ENCODE assay signal across 27 cellular contexts in the genomic region with DNA sequence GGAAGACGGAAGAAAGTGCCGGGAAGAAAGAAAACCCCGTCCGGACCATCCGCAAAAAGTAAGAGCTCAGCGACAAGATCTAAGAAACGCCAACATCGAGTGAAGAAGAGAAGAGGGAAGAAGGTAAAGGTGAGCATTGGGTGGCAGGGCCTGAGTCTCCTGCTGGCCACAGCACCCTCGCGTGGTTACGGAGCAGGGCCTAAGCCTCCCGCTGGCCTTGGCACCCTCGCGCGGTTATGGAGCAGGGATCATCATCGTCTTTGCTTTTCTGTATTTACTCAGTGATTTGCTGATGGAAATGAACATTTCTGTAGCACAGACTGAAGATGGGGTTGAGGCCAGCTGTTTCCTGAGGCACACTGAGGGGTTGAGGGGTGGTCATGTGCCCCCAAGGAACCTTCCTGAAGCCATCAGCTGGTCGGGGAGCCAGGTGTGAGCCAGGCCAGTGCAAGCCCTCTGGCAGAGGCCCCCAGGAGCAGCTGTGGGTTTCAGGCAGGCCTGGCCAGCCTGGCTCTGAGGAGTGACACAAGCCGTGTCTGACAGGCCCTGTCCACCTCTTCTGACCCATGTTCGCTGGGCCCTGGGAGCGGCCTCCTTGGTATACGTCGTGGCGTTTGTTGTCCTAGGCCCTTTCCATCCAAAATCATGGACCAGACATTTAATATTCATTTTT. TPM values are rescaled to one million over a fixed set of nuclear protein-coding genes. Genes with fewer than 3 reads are reported as not detected.
"Had no signal": no experiment of that assay in that cellular context is flagged by ENCODE, and none has a peak within 500 bp of the region (broad histone marks: within the 10 kb centered on the region; RNA-seq: fewer than 3 reads in every experiment).

No MANE protein-coding gene starts in this region.

- DNase-seq: activated CD4-positive, alpha-beta memory T cell treated with anti-CD3 and anti-CD28 coated beads for 36 hours; activated CD4-positive, alpha-beta T cell treated with anti-CD3 and anti-CD28 coated beads, Interleukin-2, amount 10 ng/mL, durations not matched to agents 24 days and 14 days; activated CD4-positive, CD25-positive, alpha-beta regulatory T cell treated with anti-CD3 and anti-CD28 coated beads, Interleukin-2, amount 50 U/mL, for 72 hours; activated CD8-positive, alpha-beta memory T cell treated with anti-CD3 and anti-CD28 coated beads for 24 hours; activated gamma-delta T cell; activated naive CD4-positive, alpha-beta T cell treated with anti-CD3 and anti-CD28 coated beads, Interleukin-2, amount 50 U/mL, for 16 hours; activated T-cell treated with anti-CD3 and anti-CD28 coated beads, Interleukin-2, amount 50 U/mL, for 4 hours; amniotic stem cell; body of pancreas; MG63; NCI-H1105; NCI-H1436; NCI-H1694 treated with DMSO at 0.1 percent for 48 hours; NCI-H2029 treated with DMSO at 0.1 percent for 48 hours; NCI-H345; NCI-H510A treated with DMSO at 0.1 percent for 48 hours; NCI-H69; NK-92 treated with Interleukin-12 subunit alpha and Interleukin-12 subunit beta, amount 100 ng/mL, for 24 hours; OCI-M1; Peyer's patch; SHP77 treated with DMSO at 0.1 percent for 48 hours had no signal

- H3K4me3 ChIP-seq: ascending aorta, body of pancreas, MG63, Peyer's patch had no signal

- H3K27ac Mint-ChIP-seq: activated CD4-positive, alpha-beta memory T cell treated with anti-CD3 and anti-CD28 coated beads for 36 hours; activated CD4-positive, alpha-beta T cell treated with anti-CD3 and anti-CD28 coated beads, Interleukin-2, amount 10 ng/mL, durations not matched to agents 24 days and 14 days; activated T-helper 17 cell treated with anti-CD3 and anti-CD28 coated beads, Interleukin-2, amount 50 U/mL, for 72 hours; T-helper 1 cell treated with Interleukin-12 subunit alpha and Interleukin-12 subunit beta and Interleukin-4 antibody, amounts not matched to agents 30 μg/mL and 1 μg/mL, for 36 hours; WTC11 had no signal

- H3K4me1 Mint-ChIP-seq: central memory CD8-positive, alpha-beta T cell; WTC11 had no signal

- H3K9me3 ChIP-seq: ascending aorta, body of pancreas, MG63, Peyer's patch had no signal

- H3K27ac ChIP-seq: ascending aorta, body of pancreas, Peyer's patch had no signal

- H3K4me1 ChIP-seq: ascending aorta, body of pancreas, Peyer's patch had no signal

- H3K4me3 Mint-ChIP-seq: activated CD4-positive, alpha-beta memory T cell treated with anti-CD3 and anti-CD28 coated beads for 36 hours; activated CD4-positive, alpha-beta T cell treated with anti-CD3 and anti-CD28 coated beads, Interleukin-2, amount 10 ng/mL, durations not matched to agents 24 days and 14 days; activated T-cell treated with anti-CD3 and anti-CD28 coated beads, Interleukin-2, amount 50 U/mL, for 4 hours; activated T-helper 17 cell treated with anti-CD3 and anti-CD28 coated beads, Interleukin-2, amount 50 U/mL, for 72 hours; central memory CD8-positive, alpha-beta T cell; T-helper 1 cell treated with Interleukin-12 subunit alpha and Interleukin-12 subunit beta and Interleukin-4 antibody, amounts not matched to agents 30 μg/mL and 1 μg/mL, for 36 hours; WTC11 had no signal

- ATAC-seq: activated T-cell treated with anti-CD3 and anti-CD28 coated beads, Interleukin-2, amount 50 U/mL, for 4 hours; activated T-helper 17 cell treated with anti-CD3 and anti-CD28 coated beads, Interleukin-2, amount 50 U/mL, for 72 hours; body of pancreas; WTC11 had no signal

- H3K27me3 ChIP-seq: ascending aorta, body of pancreas, MG63, Peyer's patch had no signal

- H3K9me3 Mint-ChIP-seq: activated CD4-positive, alpha-beta memory T cell treated with anti-CD3 and anti-CD28 coated beads for 36 hours; activated CD4-positive, alpha-beta T cell treated with anti-CD3 and anti-CD28 coated beads, Interleukin-2, amount 10 ng/mL, durations not matched to agents 24 days and 14 days; activated T-cell treated with anti-CD3 and anti-CD28 coated beads, Interleukin-2, amount 50 U/mL, for 4 hours; activated T-helper 17 cell treated with anti-CD3 and anti-CD28 coated beads, Interleukin-2, amount 50 U/mL, for 72 hours; central memory CD8-positive, alpha-beta T cell; T-helper 1 cell treated with Interleukin-12 subunit alpha and Interleukin-12 subunit beta and Interleukin-4 antibody, amounts not matched to agents 30 μg/mL and 1 μg/mL, for 36 hours; WTC11 had no signal

- H3K27me3 Mint-ChIP-seq: activated CD4-positive, alpha-beta memory T cell treated with anti-CD3 and anti-CD28 coated beads for 36 hours; activated CD4-positive, alpha-beta T cell treated with anti-CD3 and anti-CD28 coated beads, Interleukin-2, amount 10 ng/mL, durations not matched to agents 24 days and 14 days; activated T-helper 17 cell treated with anti-CD3 and anti-CD28 coated beads, Interleukin-2, amount 50 U/mL, for 72 hours; central memory CD8-positive, alpha-beta T cell had no signal

RNA-seq across cellular contexts. Expression of gene CDHR5, which starts 23.0 kb away (rescaled TPM):
- total RNA-seq: activated CD4-positive, alpha-beta memory T cell treated with anti-CD3 and anti-CD28 coated beads for 36 hours; activated CD4-positive, alpha-beta T cell treated with anti-CD3 and anti-CD28 coated beads, Interleukin-2, amount 10 ng/mL, durations not matched to agents 24 days and 14 days; activated T-cell treated with anti-CD3 and anti-CD28 coated beads, Interleukin-2, amount 50 U/mL, for 4 hours; activated T-helper 17 cell treated with anti-CD3 and anti-CD28 coated beads, Interleukin-2, amount 50 U/mL, for 72 hours; SK-MEL-5 had no signal

RNA-seq across cellular contexts. Expression of gene SCT, which starts 25.3 kb away (rescaled TPM):
- total RNA-seq: activated CD4-positive, alpha-beta memory T cell treated with anti-CD3 and anti-CD28 coated beads for 36 hours; activated CD4-positive, alpha-beta T cell treated with anti-CD3 and anti-CD28 coated beads, Interleukin-2, amount 10 ng/mL, durations not matched to agents 24 days and 14 days; activated T-cell treated with anti-CD3 and anti-CD28 coated beads, Interleukin-2, amount 50 U/mL, for 4 hours; activated T-helper 17 cell treated with anti-CD3 and anti-CD28 coated beads, Interleukin-2, amount 50 U/mL, for 72 hours; ascending aorta; body of pancreas; SK-MEL-5 had no signal

RNA-seq across cellular contexts. Expression of gene DRD4, which starts 35.4 kb away (rescaled TPM):
- total RNA-seq: ascending aorta, SK-MEL-5 had no signal
